13 cellular contexts compared by ENCODE assay signal in genomic region chr6:113047932-113048331, GRCh38.
DNase-seq lines count a peak whose midpoint lies in the region; ATAC-seq lines count a peak whose summit lies in the region.
"Had no signal": no experiment of that assay in that cellular context is flagged by ENCODE, and none has a peak within 500 bp of the region (broad histone marks: within the 10 kb centered on the region; RNA-seq: fewer than 3 reads in every experiment).

No MANE protein-coding gene starts in this region.

- DNase-seq in GM23248 (peak; percentile 58), RPMI7951 (ENCODE audit: low read depth) (peak; percentile 55), fibroblast of gingiva (ENCODE audit: low read depth) (peak; percentile 38), activated gamma-delta T cell treated with Interleukin-2 at 50 U/mL for 16 hours (no peak), Right ventricle myocardium inferior (ENCODE audit: missing footprints) (no peak)
- DNase-seq: C1 segment of cervical spinal cord, Karpas-422, NCI-H1417 treated with DMSO at 0.1 percent for 48 hours, NCI-H2029 treated with DMSO at 0.1 percent for 48 hours, NCI-H510A treated with DMSO at 0.1 percent for 48 hours, SHP77 had no signal

- H4K20me1 ChIP-seq in GM23248 (ENCODE audit: insufficient read depth), result no peaks in the 10 kb centered on the region

- H3K4me3 ChIP-seq in GM23248, result no peak overlapping the region

- no peaks in the 10 kb centered on the region for H3K9me3 ChIP-seq in GM23248 (ENCODE audit: low read depth)

- H3K4me1 ChIP-seq in GM23248 (ENCODE audit: insufficient read depth), result peaks cover 42% of the 10 kb centered on the region

- 72 to 77% methylated on average over 2 of the region's 2 CpGs for WGBS in GM23248 (ENCODE audit: low coverage in 1 of 2, low lambda C conversion rate in 2 of 2, missing lambda C conversion rate in 2 of 2), 2 experiments

- no peaks in the 10 kb centered on the region for H3K79me2 ChIP-seq in GM23248 (ENCODE audit: insufficient read depth)

- peaks cover 39% of the 10 kb centered on the region for H3F3A ChIP-seq in GM23248 (ENCODE audit: insufficient read depth)

- intact Hi-C loops in Right ventricle myocardium inferior (cut with DNase I), result no loop called here

- H2AFZ ChIP-seq in GM23248, result no peak overlapping the region

- H3K27ac ChIP-seq in GM23248, result peak overlapping the region; percentile 20

- no peaks in the 10 kb centered on the region for H3K9me2 ChIP-seq in GM23248 (ENCODE audit: insufficient read depth)

- H3K27me3 ChIP-seq in GM23248 (replicated peaks; ENCODE audit: insufficient read depth), result no peaks in the 10 kb centered on the region

- in situ Hi-C loops in GM23248 (cut with MboI), result no loop called here

- H3K9ac ChIP-seq in GM23248, result no peak overlapping the region

- H3K36me3 ChIP-seq in GM23248 (ENCODE audit: low read depth), result no peaks in the 10 kb centered on the region

- peak overlapping the region; percentile 1 for H3K4me2 ChIP-seq in GM23248 (ENCODE audit: unreplicated experiment)

- no peak for ATAC-seq in Right ventricle myocardium inferior
- ATAC-seq in GM18909 (IDR thresholded peaks at IDR 0.05; ENCODE audit: poor library complexity, unreplicated experiment), result no peak
- no peak for ATAC-seq in HG02973 (IDR thresholded peaks at IDR 0.05; ENCODE audit: unreplicated experiment)

Comparison
In these comparisons a context has a peak if more than half of its experiments do, and no peak if none do; other contexts are left out.
1. DNase-seq: peak in GM23248 (single experiment), RPMI7951 (single experiment) and fibroblast of gingiva (single experiment); none in activated gamma-delta T cell treated with Interleukin-2 at 50 U/mL for 16 hours (single experiment) and Right ventricle myocardium inferior (single experiment).